8 cellular contexts compared by ENCODE assay signal in the genomic region with DNA sequence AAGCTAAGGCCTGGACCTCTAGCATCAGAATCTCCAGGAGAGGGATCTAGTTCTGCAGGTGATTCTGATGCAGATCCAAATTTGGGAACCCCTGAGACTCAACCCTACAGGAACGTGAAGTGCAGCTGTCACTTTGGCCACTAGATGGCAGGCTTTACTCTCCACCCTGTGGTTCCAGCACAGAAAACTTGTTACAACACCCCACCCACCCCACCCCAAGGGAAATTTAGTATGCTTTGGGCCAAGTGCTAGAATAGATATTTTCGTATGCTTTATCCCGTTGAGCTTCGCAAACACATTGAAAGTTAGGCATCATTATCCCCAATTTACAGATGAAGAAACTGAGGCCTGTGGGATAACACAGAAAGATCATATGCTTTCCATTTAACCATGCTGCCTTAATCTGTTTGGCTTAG.
DNase-seq lines count a peak whose midpoint lies in the region; ATAC-seq and TF ChIP-seq lines count a peak whose summit lies in the region.

No MANE protein-coding gene starts in this region.

- peak; percentile 58 for DNase-seq in activated CD4-positive, CD25-positive, alpha-beta regulatory T cell treated with anti-CD3 and anti-CD28 coated beads, Interleukin-2, amount 50 U/mL, for 72 hours
- DNase-seq in astrocyte of the cerebellum (ENCODE audit: low read depth) = peak; percentile 15
- peak; percentile 55 to 60 (median 60) for DNase-seq in immature natural killer cell
- DNase-seq in stimulated activated CD4-positive, alpha-beta T cell treated with anti-CD3 and anti-CD28 coated beads, Interleukin-2, amount 100 ng/mL, for 48 hours = peak; percentile 43 to 51
- DNase-seq in KG1 (lab: John Stamatoyannopoulos, UW) = no peak

- H3K4me3 Mint-ChIP-seq in immature natural killer cell = peak overlapping the region in 1 of 5 donors; percentile 15

- H3K27me3 Mint-ChIP-seq in immature natural killer cell (ENCODE audit: low read depth in 3 of 3) = peaks cover 0 to 7% (median 3%) of the 10 kb centered on the region in 3 donors

- no peaks in the 10 kb centered on the region for H3K9me3 Mint-ChIP-seq in immature natural killer cell

- no peak overlapping the region for H3K27ac Mint-ChIP-seq in immature natural killer cell

- in situ Hi-C loops in astrocyte of the cerebellum (cut with HindIII; ENCODE audit: low sequenced_read_pairs) = loop anchor here (10.0 kb wide), 1 partner anchor 293 kb away; no protein-coding TSS in a partner anchor

- TF ChIP-seq CTCF in astrocyte of the cerebellum (IDR thresholded peaks at IDR 0.05; ENCODE audit: low read depth, low read length, missing control alignments) = peak; percentile 79

- ATAC-seq in activated CD4-positive, CD25-positive, alpha-beta regulatory T cell treated with anti-CD3 and anti-CD28 coated beads, Interleukin-2, amount 50 U/mL, for 24 hours = no peak
- peak; percentile 76 for ATAC-seq in HG03565 (IDR thresholded peaks at IDR 0.05; ENCODE audit: unreplicated experiment)
- peak; percentile 75 for ATAC-seq in SK-N-SH treated with all-trans-retinoic acid at 6 μM for 48 hours

- no peaks in the 10 kb centered on the region for H3K36me3 Mint-ChIP-seq in immature natural killer cell

- peaks cover 7 to 11% of the 10 kb centered on the region in 2 donors for H3K4me1 Mint-ChIP-seq in immature natural killer cell

- H3K4me3 ChIP-seq in astrocyte of the cerebellum (ENCODE audit: low read depth, low read length) = no peak overlapping the region

TF ChIP-seq in SK-N-SH treated with all-trans-retinoic acid at 6 μM for 48 hours, 23 proteins besides CTCF, POLR2A, EP300 and RAD21:
- TF ChIP-seq TOX (CRISPR knock-in tag; IDR thresholded peaks at IDR 0.05; ENCODE audit: borderline replicate concordance) (no peak), BACH2 (CRISPR knock-in tag; IDR thresholded peaks at IDR 0.05; ENCODE audit: borderline replicate concordance) (no peak), RARB (CRISPR knock-in tag; IDR thresholded peaks at IDR 0.05) (no peak), ISL1 (CRISPR knock-in tag; IDR thresholded peaks at IDR 0.05) (no peak), PPARA (CRISPR knock-in tag; IDR thresholded peaks at IDR 0.05; ENCODE audit: borderline replicate concordance) (no peak), ZFP3 (CRISPR knock-in tag; IDR thresholded peaks at IDR 0.05) (no peak), TCF4 (CRISPR knock-in tag; IDR thresholded peaks at IDR 0.05; ENCODE audit: borderline replicate concordance) (no peak), ZNF8 (CRISPR knock-in tag; IDR thresholded peaks at IDR 0.05) (no peak), ZNF565 (CRISPR knock-in tag; conservative IDR thresholded peaks at IDR 0.05; ENCODE audit: low read depth) (no peak), SNAI2 (CRISPR knock-in tag; IDR thresholded peaks at IDR 0.05) (no peak), ZC3H10 (CRISPR knock-in tag; IDR thresholded peaks at IDR 0.05) (no peak), ARNTL (CRISPR knock-in tag; IDR thresholded peaks at IDR 0.05; ENCODE audit: borderline replicate concordance, low read depth) (no peak), ZNF70 (CRISPR knock-in tag; IDR thresholded peaks at IDR 0.05) (no peak), GLIS3 (CRISPR knock-in tag; IDR thresholded peaks at IDR 0.05) (no peak), CSDC2 (CRISPR knock-in tag; IDR thresholded peaks at IDR 0.05) (no peak)
- TF ChIP-seq, protein P1, sequence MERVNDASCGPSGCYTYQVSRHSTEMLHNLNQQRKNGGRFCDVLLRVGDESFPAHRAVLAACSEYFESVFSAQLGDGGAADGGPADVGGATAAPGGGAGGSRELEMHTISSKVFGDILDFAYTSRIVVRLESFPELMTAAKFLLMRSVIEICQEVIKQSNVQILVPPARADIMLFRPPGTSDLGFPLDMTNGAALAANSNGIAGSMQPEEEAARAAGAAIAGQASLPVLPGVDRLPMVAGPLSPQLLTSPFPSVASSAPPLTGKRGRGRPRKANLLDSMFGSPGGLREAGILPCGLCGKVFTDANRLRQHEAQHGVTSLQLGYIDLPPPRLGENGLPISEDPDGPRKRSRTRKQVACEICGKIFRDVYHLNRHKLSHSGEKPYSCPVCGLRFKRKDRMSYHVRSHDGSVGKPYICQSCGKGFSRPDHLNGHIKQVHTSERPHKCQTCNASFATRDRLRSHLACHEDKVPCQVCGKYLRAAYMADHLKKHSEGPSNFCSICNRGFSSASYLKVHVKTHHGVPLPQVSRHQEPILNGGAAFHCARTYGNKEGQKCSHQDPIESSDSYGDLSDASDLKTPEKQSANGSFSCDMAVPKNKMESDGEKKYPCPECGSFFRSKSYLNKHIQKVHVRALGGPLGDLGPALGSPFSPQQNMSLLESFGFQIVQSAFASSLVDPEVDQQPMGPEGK (CRISPR knock-in tag; IDR thresholded peaks at IDR 0.05; ENCODE audit: borderline replicate concordance) = no peak
- TF ChIP-seq, protein P2, sequence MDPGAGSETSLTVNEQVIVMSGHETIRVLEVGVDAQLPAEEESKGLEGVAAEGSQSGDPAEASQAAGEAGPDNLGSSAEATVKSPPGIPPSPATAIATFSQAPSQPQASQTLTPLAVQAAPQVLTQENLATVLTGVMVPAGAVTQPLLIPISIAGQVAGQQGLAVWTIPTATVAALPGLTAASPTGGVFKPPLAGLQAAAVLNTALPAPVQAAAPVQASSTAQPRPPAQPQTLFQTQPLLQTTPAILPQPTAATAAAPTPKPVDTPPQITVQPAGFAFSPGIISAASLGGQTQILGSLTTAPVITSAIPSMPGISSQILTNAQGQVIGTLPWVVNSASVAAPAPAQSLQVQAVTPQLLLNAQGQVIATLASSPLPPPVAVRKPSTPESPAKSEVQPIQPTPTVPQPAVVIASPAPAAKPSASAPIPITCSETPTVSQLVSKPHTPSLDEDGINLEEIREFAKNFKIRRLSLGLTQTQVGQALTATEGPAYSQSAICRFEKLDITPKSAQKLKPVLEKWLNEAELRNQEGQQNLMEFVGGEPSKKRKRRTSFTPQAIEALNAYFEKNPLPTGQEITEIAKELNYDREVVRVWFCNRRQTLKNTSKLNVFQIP (CRISPR knock-in tag; IDR thresholded peaks at IDR 0.05; ENCODE audit: borderline replicate concordance, low read depth) = no peak
- TF ChIP-seq, protein P3, sequence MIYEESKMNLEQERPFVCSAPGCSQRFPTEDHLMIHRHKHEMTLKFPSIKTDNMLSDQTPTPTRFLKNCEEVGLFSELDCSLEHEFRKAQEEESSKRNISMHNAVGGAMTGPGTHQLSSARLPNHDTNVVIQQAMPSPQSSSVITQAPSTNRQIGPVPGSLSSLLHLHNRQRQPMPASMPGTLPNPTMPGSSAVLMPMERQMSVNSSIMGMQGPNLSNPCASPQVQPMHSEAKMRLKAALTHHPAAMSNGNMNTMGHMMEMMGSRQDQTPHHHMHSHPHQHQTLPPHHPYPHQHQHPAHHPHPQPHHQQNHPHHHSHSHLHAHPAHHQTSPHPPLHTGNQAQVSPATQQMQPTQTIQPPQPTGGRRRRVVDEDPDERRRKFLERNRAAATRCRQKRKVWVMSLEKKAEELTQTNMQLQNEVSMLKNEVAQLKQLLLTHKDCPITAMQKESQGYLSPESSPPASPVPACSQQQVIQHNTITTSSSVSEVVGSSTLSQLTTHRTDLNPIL (CRISPR knock-in tag; IDR thresholded peaks at IDR 0.05; ENCODE audit: low read depth) = no peak

Comparison
In these comparisons a context has a peak if more than half of its experiments do, and no peak if none do; other contexts are left out.
1. ATAC-seq: peak in HG03565 (single experiment) and SK-N-SH treated with all-trans-retinoic acid at 6 μM for 48 hours (single experiment); none in activated CD4-positive, CD25-positive, alpha-beta regulatory T cell treated with anti-CD3 and anti-CD28 coated beads, Interleukin-2, amount 50 U/mL, for 24 hours (0 of 2).